ENCODE assay signal across 17 cellular contexts in genomic region chr2:239027431-239028252, GRCh38.
"Had no signal": no experiment of that assay in that cellular context is flagged by ENCODE, and none has a peak within 500 bp of the region (broad histone marks: within the 10 kb centered on the region; RNA-seq: fewer than 3 reads in every experiment).

No MANE protein-coding gene starts in this region.

- H3K27ac ChIP-seq: ascending aorta, esophagus squamous epithelium, pancreas, SK-N-MC, tibial artery had no signal

- H3K4me3 Mint-ChIP-seq: activated CD4-positive, alpha-beta T cell treated with anti-CD3 and anti-CD28 coated beads, Interleukin-2, amount 10 ng/mL, durations not matched to agents 24 days and 14 days; activated CD8-positive, alpha-beta T cell treated with anti-CD3 and anti-CD28 coated beads for 36 hours; activated naive CD4-positive, alpha-beta T cell treated with anti-CD3 and anti-CD28 coated beads for 36 hours; activated T-helper 17 cell treated with anti-CD3 and anti-CD28 coated beads, Interleukin-2, amount 50 U/mL, for 72 hours; effector memory CD8-positive, alpha-beta T cell had no signal

- H3K4me1 ChIP-seq: pancreas had no signal

- H3K9me3 Mint-ChIP-seq: activated CD4-positive, alpha-beta T cell treated with anti-CD3 and anti-CD28 coated beads, Interleukin-2, amount 10 ng/mL, durations not matched to agents 24 days and 14 days; activated CD8-positive, alpha-beta T cell treated with anti-CD3 and anti-CD28 coated beads for 36 hours; activated naive CD4-positive, alpha-beta T cell treated with anti-CD3 and anti-CD28 coated beads for 36 hours; activated T-helper 17 cell treated with anti-CD3 and anti-CD28 coated beads, Interleukin-2, amount 50 U/mL, for 72 hours; effector memory CD8-positive, alpha-beta T cell had no signal

- H3K9me3 ChIP-seq: ascending aorta, esophagus squamous epithelium, pancreas, tibial artery had no signal

- H3K4me3 ChIP-seq: ascending aorta, esophagus squamous epithelium, pancreas, SK-N-MC, tibial artery had no signal

- DNase-seq: activated CD4-positive, alpha-beta T cell treated with anti-CD3 and anti-CD28 coated beads, Interleukin-2, amount 10 ng/mL, durations not matched to agents 24 days and 14 days; activated CD8-positive, alpha-beta T cell treated with anti-CD3 and anti-CD28 coated beads for 36 hours; activated naive CD4-positive, alpha-beta T cell treated with anti-CD3 and anti-CD28 coated beads for 36 hours; activated T-cell treated with anti-CD3 and anti-CD28 coated beads, Interleukin-2, amount 50 U/mL, for 1 hour; cerebellar nuclear complex; effector memory CD8-positive, alpha-beta T cell; esophagus squamous epithelium; hypothalamus; pancreas; stimulated activated CD4-positive, alpha-beta T cell treated with anti-CD3 and anti-CD28 coated beads, Interleukin-12 subunit alpha, Interleukin-12 subunit beta, amount 100 ng/mL, for 4 hours; stimulated activated CD4-positive, alpha-beta T cell treated with anti-CD3 and anti-CD28 coated beads, Interleukin-1b, Interleukin-23, amount 100 ng/mL, for 48 hours; stimulated activated CD8-positive, alpha-beta memory T cell treated with anti-CD3 and anti-CD28 coated beads, Interleukin-4, amount 100 ng/mL, for 48 hours; stimulated activated naive CD4-positive, alpha-beta T cell had no signal

- H3K4me1 Mint-ChIP-seq: activated CD4-positive, alpha-beta T cell treated with anti-CD3 and anti-CD28 coated beads, Interleukin-2, amount 10 ng/mL, durations not matched to agents 24 days and 14 days; activated T-helper 17 cell treated with anti-CD3 and anti-CD28 coated beads, Interleukin-2, amount 50 U/mL, for 72 hours had no signal

- ATAC-seq: activated CD8-positive, alpha-beta T cell treated with anti-CD3 and anti-CD28 coated beads for 36 hours; activated T-helper 17 cell treated with anti-CD3 and anti-CD28 coated beads, Interleukin-2, amount 50 U/mL, for 72 hours; effector memory CD8-positive, alpha-beta T cell; pancreas had no signal

- H3K27me3 ChIP-seq: ascending aorta, pancreas, tibial artery had no signal

- H3K36me3 ChIP-seq: ascending aorta, esophagus squamous epithelium, pancreas, tibial artery had no signal

- H3K27ac Mint-ChIP-seq: activated CD4-positive, alpha-beta T cell treated with anti-CD3 and anti-CD28 coated beads, Interleukin-2, amount 10 ng/mL, durations not matched to agents 24 days and 14 days; activated CD8-positive, alpha-beta T cell treated with anti-CD3 and anti-CD28 coated beads for 36 hours; activated naive CD4-positive, alpha-beta T cell treated with anti-CD3 and anti-CD28 coated beads for 36 hours; activated T-helper 17 cell treated with anti-CD3 and anti-CD28 coated beads, Interleukin-2, amount 50 U/mL, for 72 hours; effector memory CD8-positive, alpha-beta T cell had no signal
